Comparison of ENCODE assay signal across 9 cellular contexts in the genomic region with DNA sequence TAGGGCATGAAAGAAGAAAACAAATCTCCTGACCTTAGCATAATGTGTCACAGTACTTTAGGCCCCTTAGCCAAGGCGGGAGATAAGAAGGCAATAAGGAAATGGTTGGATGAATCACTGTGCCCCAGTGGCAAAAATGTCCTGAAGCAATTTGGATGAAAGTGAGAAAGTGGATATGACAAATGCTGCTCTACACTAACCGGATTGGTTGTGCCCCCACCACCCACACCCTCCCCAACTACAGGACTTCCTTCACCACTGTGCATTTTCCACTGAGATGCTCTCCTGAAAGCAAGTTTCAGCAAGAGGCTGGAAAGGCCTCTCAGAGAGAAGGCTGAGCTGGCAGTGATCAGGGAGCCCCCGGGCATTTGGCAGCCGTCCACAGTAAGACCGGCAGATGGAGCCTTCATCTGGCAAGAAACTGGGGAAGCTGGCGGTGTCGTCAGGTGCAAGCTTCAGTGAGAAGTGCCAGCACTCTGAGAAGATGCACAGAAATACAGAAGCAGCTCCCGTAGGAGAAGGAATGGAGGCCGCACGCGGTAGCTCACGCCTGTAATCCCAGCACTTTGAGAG.
DNase-seq lines count a peak whose midpoint lies in the region; ATAC-seq, FAIRE-seq and TF ChIP-seq lines count a peak whose summit lies in the region.
"Had no signal": no experiment of that assay in that cellular context is flagged by ENCODE, and none has a peak within 500 bp of the region (broad histone marks: within the 10 kb centered on the region; RNA-seq: fewer than 3 reads in every experiment).

No MANE protein-coding gene starts in this region.

- no peak for FAIRE-seq in urothelium cell line (lab: Jason Lieb, UNC)
- FAIRE-seq: G401.6 had no signal

- H3K27ac ChIP-seq in body of pancreas: peak overlapping the region in 1 of 4 donors; percentile 14
- peak overlapping the region in 1 of 2 donors; percentile 41 for H3K27ac ChIP-seq in lung (ENCODE audit: low read depth in 1 of 2, low read length in 1 of 2)

- peak; percentile 11 to 30 (median 14) for DNase-seq in activated CD8-positive, alpha-beta memory T cell treated with anti-CD3 and anti-CD28 coated beads for 48 hours (ENCODE audit: low read depth in 2 of 3, low spot score in 2 of 3)
- DNase-seq in activated CD8-positive, alpha-beta memory T cell treated with anti-CD3 and anti-CD28 coated beads, Interleukin-2, amount 50 U/mL, for 4 hours: no peak
- peak; percentile 88 to 98 for DNase-seq in NCI-H446 (lab: John Stamatoyannopoulos, UW)
- DNase-seq in body of pancreas: peak in 3 of 4 donors; percentile 15 to 40 (median 40)
- DNase-seq in lung (ENCODE audit: low spot score): no peak
- peak; percentile 50 for DNase-seq in urothelium cell line (ENCODE audit: low spot score)

- intact Hi-C loops in body of pancreas (cut with DNase I): no loop called here

- ATAC-seq in body of pancreas (peak; percentile 35), lung (ENCODE audit: insufficient read depth, low FRiP score) (peak; percentile 70), GM21717 (IDR thresholded peaks at IDR 0.05; ENCODE audit: unreplicated experiment) (no peak), HG03439 (IDR thresholded peaks at IDR 0.05; ENCODE audit: unreplicated experiment) (no peak)

- TF ChIP-seq CTCF in body of pancreas (IDR thresholded peaks at IDR 0.05) (no peak), lung (IDR thresholded peaks at IDR 0.05; ENCODE audit: control extremely low read depth, extremely low read depth) (no peak)

- H3K4me1 ChIP-seq in body of pancreas (no peaks in the 10 kb centered on the region), lung (ENCODE audit: control insufficient read depth in 2 of 2, insufficient read depth in 2 of 2, low read length in 2 of 2) (no peaks in the 10 kb centered on the region)

- H3K4me3 ChIP-seq in body of pancreas: no peak overlapping the region
- H3K4me3 ChIP-seq in lung: no peak overlapping the region

- WGBS in body of pancreas, 2 donors: 55 to 60% methylated on average over 12 of the region's 12 CpGs
- 41 to 47% methylated on average over 12 of the region's 12 CpGs for WGBS in lung, 2 donors

- H3K36me3 ChIP-seq in body of pancreas (replicated peaks in 1 of 2; ENCODE audit: insufficient read depth in 1 of 2, low read depth in 2 of 2): no peaks in the 10 kb centered on the region
- no peaks in the 10 kb centered on the region for H3K36me3 ChIP-seq in lung (ENCODE audit: control insufficient read depth in 2 of 2, insufficient read depth in 2 of 2, low read length in 2 of 2)

- no peak for TF ChIP-seq POLR2A in body of pancreas (IDR thresholded peaks at IDR 0.05)

- H3K27me3 ChIP-seq in body of pancreas: no peaks in the 10 kb centered on the region
- H3K27me3 ChIP-seq in lung (ENCODE audit: control insufficient read depth, insufficient read depth): no peaks in the 10 kb centered on the region

- H3K9me3 ChIP-seq in body of pancreas: no peaks in the 10 kb centered on the region
- no peaks in the 10 kb centered on the region for H3K9me3 ChIP-seq in lung (ENCODE audit: control insufficient read depth in 2 of 2, insufficient read depth in 1 of 2, low read length in 1 of 2)

Comparison
In these comparisons a context has a peak if more than half of its experiments do, and no peak if none do; other contexts are left out.
1. DNase-seq: peak in activated CD8-positive, alpha-beta memory T cell treated with anti-CD3 and anti-CD28 coated beads for 48 hours (3 of 3), NCI-H446 (2 of 2), body of pancreas (3 of 4) and urothelium cell line (single experiment); none in activated CD8-positive, alpha-beta memory T cell treated with anti-CD3 and anti-CD28 coated beads, Interleukin-2, amount 50 U/mL, for 4 hours (single experiment) and lung (single experiment).
2. ATAC-seq: peak in body of pancreas (single experiment) and lung (single experiment); none in GM21717 (single experiment) and HG03439 (single experiment).